In genomic region chr16:68396481-68396880, GRCh38 we compare ENCODE assay signal across 1 cellular context.
TF ChIP-seq lines count a peak whose summit lies in the region.

No MANE protein-coding gene starts in this region.

TF ChIP-seq in WTC11, 78 proteins besides CTCF, POLR2A, EP300 and RAD21 (continued from another document):
- TF ChIP-seq, protein P1, sequence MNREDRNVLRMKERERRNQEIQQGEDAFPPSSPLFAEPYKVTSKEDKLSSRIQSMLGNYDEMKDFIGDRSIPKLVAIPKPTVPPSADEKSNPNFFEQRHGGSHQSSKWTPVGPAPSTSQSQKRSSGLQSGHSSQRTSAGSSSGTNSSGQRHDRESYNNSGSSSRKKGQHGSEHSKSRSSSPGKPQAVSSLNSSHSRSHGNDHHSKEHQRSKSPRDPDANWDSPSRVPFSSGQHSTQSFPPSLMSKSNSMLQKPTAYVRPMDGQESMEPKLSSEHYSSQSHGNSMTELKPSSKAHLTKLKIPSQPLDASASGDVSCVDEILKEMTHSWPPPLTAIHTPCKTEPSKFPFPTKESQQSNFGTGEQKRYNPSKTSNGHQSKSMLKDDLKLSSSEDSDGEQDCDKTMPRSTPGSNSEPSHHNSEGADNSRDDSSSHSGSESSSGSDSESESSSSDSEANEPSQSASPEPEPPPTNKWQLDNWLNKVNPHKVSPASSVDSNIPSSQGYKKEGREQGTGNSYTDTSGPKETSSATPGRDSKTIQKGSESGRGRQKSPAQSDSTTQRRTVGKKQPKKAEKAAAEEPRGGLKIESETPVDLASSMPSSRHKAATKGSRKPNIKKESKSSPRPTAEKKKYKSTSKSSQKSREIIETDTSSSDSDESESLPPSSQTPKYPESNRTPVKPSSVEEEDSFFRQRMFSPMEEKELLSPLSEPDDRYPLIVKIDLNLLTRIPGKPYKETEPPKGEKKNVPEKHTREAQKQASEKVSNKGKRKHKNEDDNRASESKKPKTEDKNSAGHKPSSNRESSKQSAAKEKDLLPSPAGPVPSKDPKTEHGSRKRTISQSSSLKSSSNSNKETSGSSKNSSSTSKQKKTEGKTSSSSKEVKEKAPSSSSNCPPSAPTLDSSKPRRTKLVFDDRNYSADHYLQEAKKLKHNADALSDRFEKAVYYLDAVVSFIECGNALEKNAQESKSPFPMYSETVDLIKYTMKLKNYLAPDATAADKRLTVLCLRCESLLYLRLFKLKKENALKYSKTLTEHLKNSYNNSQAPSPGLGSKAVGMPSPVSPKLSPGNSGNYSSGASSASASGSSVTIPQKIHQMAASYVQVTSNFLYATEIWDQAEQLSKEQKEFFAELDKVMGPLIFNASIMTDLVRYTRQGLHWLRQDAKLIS (CRISPR knock-in tag; IDR thresholded peaks at IDR 0.05; ENCODE audit: borderline replicate concordance) = no peak
- no peak for TF ChIP-seq NR1H2 (CRISPR knock-in tag; IDR thresholded peaks at IDR 0.05)
- no peak for TF ChIP-seq FOXJ3 (CRISPR knock-in tag; IDR thresholded peaks at IDR 0.05; ENCODE audit: borderline replicate concordance)
- no peak for TF ChIP-seq E2F5 (CRISPR knock-in tag; IDR thresholded peaks at IDR 0.05)
TF ChIP-seq in WTC11: peak in this region for 0.
